ENCODE assay signal across 1 cellular context in genomic region chr2:226791056-226791486, GRCh38.
TF ChIP-seq lines count a peak whose summit lies in the region.

No MANE protein-coding gene starts in this region.

TF ChIP-seq in WTC11, 78 proteins besides CTCF, POLR2A, EP300 and RAD21 (continued from another document):
- peak; percentile 76; the same call in 1 of the 2 replicates for TF ChIP-seq ZBTB43 (CRISPR knock-in tag; IDR thresholded peaks at IDR 0.05)
- TF ChIP-seq NR1H2 (CRISPR knock-in tag; IDR thresholded peaks at IDR 0.05) = peak; percentile 77
- TF ChIP-seq NR3C1 (CRISPR knock-in tag; conservative IDR thresholded peaks at IDR 0.05; ENCODE audit: low read depth) = peak; percentile 95; the same call in 1 of the 2 replicates
- no peak for TF ChIP-seq CDX4 (CRISPR knock-in tag; IDR thresholded peaks at IDR 0.05; ENCODE audit: borderline replicate concordance)
- peak; percentile 91 for TF ChIP-seq MYBL2 (CRISPR knock-in tag; IDR thresholded peaks at IDR 0.05)
- peak; percentile 91 for TF ChIP-seq FOXP1 (CRISPR knock-in tag; IDR thresholded peaks at IDR 0.05; ENCODE audit: borderline replicate concordance)
- TF ChIP-seq USF1 (CRISPR knock-in tag; IDR thresholded peaks at IDR 0.05) = peak; percentile 85
- TF ChIP-seq NFE2L1 (CRISPR knock-in tag; IDR thresholded peaks at IDR 0.05) = peak; percentile 80
- peak; percentile 79; the same call in 1 of the 2 replicates for TF ChIP-seq ZNF121 (CRISPR knock-in tag; IDR thresholded peaks at IDR 0.05)
- TF ChIP-seq, protein P1, sequence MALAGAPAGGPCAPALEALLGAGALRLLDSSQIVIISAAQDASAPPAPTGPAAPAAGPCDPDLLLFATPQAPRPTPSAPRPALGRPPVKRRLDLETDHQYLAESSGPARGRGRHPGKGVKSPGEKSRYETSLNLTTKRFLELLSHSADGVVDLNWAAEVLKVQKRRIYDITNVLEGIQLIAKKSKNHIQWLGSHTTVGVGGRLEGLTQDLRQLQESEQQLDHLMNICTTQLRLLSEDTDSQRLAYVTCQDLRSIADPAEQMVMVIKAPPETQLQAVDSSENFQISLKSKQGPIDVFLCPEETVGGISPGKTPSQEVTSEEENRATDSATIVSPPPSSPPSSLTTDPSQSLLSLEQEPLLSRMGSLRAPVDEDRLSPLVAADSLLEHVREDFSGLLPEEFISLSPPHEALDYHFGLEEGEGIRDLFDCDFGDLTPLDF (CRISPR knock-in tag; IDR thresholded peaks at IDR 0.05) = peak; percentile 90
- TF ChIP-seq, protein P2, sequence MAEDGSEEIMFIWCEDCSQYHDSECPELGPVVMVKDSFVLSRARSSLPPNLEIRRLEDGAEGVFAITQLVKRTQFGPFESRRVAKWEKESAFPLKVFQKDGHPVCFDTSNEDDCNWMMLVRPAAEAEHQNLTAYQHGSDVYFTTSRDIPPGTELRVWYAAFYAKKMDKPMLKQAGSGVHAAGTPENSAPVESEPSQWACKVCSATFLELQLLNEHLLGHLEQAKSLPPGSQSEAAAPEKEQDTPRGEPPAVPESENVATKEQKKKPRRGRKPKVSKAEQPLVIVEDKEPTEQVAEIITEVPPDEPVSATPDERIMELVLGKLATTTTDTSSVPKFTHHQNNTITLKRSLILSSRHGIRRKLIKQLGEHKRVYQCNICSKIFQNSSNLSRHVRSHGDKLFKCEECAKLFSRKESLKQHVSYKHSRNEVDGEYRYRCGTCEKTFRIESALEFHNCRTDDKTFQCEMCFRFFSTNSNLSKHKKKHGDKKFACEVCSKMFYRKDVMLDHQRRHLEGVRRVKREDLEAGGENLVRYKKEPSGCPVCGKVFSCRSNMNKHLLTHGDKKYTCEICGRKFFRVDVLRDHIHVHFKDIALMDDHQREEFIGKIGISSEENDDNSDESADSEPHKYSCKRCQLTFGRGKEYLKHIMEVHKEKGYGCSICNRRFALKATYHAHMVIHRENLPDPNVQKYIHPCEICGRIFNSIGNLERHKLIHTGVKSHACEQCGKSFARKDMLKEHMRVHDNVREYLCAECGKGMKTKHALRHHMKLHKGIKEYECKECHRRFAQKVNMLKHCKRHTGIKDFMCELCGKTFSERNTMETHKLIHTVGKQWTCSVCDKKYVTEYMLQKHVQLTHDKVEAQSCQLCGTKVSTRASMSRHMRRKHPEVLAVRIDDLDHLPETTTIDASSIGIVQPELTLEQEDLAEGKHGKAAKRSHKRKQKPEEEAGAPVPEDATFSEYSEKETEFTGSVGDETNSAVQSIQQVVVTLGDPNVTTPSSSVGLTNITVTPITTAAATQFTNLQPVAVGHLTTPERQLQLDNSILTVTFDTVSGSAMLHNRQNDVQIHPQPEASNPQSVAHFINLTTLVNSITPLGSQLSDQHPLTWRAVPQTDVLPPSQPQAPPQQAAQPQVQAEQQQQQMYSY (CRISPR knock-in tag; IDR thresholded peaks at IDR 0.05) = no peak; the same call in 1 of the 2 replicates
- TF ChIP-seq NR2C2 (CRISPR knock-in tag; IDR thresholded peaks at IDR 0.05) = 0 out of 2 replicates have a peak, but pooled peaks have one; percentile 58
- TF ChIP-seq RORB (CRISPR knock-in tag; IDR thresholded peaks at IDR 0.05) = no peak
- no peak for TF ChIP-seq GABPB1 (CRISPR knock-in tag; IDR thresholded peaks at IDR 0.05)
- no peak for TF ChIP-seq PRRX2 (CRISPR knock-in tag; IDR thresholded peaks at IDR 0.05)
- peak; percentile 87 for TF ChIP-seq ARID4B (CRISPR knock-in tag; IDR thresholded peaks at IDR 0.05; ENCODE audit: borderline replicate concordance)
